9 cellular contexts compared by ENCODE assay signal in the genomic region with DNA sequence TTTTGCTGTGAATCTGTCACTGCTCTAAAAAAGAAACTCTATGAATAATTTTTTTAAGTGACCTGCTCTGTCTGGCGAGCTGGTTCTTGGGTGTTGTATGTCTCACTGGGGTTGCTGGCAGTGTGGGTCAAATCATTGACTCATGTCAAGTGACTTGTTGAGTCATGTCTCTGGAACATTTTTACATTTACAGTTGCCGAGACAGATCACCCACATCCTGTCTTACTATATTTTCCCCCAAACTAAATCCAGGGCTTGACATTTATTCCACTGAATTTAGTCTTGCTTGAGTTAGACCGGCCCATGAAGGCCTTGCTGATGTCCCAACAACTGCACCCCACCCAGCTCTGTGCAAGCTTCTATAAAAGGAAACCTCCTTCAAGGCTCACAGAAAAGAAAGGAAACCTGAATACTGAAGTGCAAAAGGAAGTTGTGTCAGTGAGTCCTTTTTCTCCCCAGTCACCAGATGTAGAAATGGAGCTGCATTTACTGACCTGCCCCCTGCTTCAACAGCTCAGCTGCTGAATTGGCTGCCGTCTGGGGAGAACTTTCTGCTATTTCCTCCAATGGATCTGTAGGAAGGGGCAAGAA.
DNase-seq lines count a peak whose midpoint lies in the region; ATAC-seq and FAIRE-seq lines count a peak whose summit lies in the region.
"Had no signal": no experiment of that assay in that cellular context is flagged by ENCODE, and none has a peak within 500 bp of the region (broad histone marks: within the 10 kb centered on the region; RNA-seq: fewer than 3 reads in every experiment).

No MANE protein-coding gene starts in this region.

- H3K9ac ChIP-seq in BLaER1 = peak overlapping the region; percentile 17; the same call in 1 of the 2 replicates

- H3K27ac Mint-ChIP-seq in T-helper 1 cell treated with Interleukin-12 subunit alpha and Interleukin-12 subunit beta and Interleukin-4 antibody, amounts not matched to agents 30 μg/mL and 1 μg/mL, for 36 hours = peak overlapping the region; percentile 82

- FAIRE-seq in GM19239 (lab: Jason Lieb, UNC) = peak; percentile 37

- peak overlapping the region; percentile 42; the same call in 1 of the 2 replicates for H3K27ac ChIP-seq in BLaER1

- no peak overlapping the region for H3K4me3 ChIP-seq in BLaER1

- no peaks in the 10 kb centered on the region for H3K9me3 Mint-ChIP-seq in T-helper 1 cell treated with Interleukin-12 subunit alpha and Interleukin-12 subunit beta and Interleukin-4 antibody, amounts not matched to agents 30 μg/mL and 1 μg/mL, for 36 hours
- H3K9me3 Mint-ChIP-seq: naive B cell had no signal

- no peaks in the 10 kb centered on the region for H3K27me3 ChIP-seq in BLaER1

- peak; percentile 98 for ATAC-seq in HG03159 (IDR thresholded peaks at IDR 0.05; ENCODE audit: unreplicated experiment)

- H3K9me3 ChIP-seq in BLaER1 = no peaks in the 10 kb centered on the region

- peaks cover 33% of the 10 kb centered on the region for H3K36me3 ChIP-seq in BLaER1

- peak overlapping the region; percentile 69 for H3K4me2 ChIP-seq in BLaER1

- no peaks in the 10 kb centered on the region for H4K20me1 ChIP-seq in BLaER1

- H3K27me3 Mint-ChIP-seq in T-helper 1 cell treated with Interleukin-12 subunit alpha and Interleukin-12 subunit beta and Interleukin-4 antibody, amounts not matched to agents 30 μg/mL and 1 μg/mL, for 36 hours (ENCODE audit: low read depth) = no peaks in the 10 kb centered on the region
- H3K27me3 Mint-ChIP-seq: naive B cell had no signal

- H3K4me1 Mint-ChIP-seq in T-helper 1 cell treated with Interleukin-12 subunit alpha and Interleukin-12 subunit beta and Interleukin-4 antibody, amounts not matched to agents 30 μg/mL and 1 μg/mL, for 36 hours (ENCODE audit: low read depth) = peaks cover 13% of the 10 kb centered on the region

- peaks cover 38% of the 10 kb centered on the region for H3K4me1 ChIP-seq in BLaER1

- no peak overlapping the region for H3K4me3 Mint-ChIP-seq in T-helper 1 cell treated with Interleukin-12 subunit alpha and Interleukin-12 subunit beta and Interleukin-4 antibody, amounts not matched to agents 30 μg/mL and 1 μg/mL, for 36 hours

- H3K36me3 Mint-ChIP-seq in T-helper 1 cell treated with Interleukin-12 subunit alpha and Interleukin-12 subunit beta and Interleukin-4 antibody, amounts not matched to agents 30 μg/mL and 1 μg/mL, for 36 hours (ENCODE audit: low read depth) = no peaks in the 10 kb centered on the region

- DNase-seq in GM19239 (ENCODE audit: insufficient read length, low spot score) = peak; percentile 21
- peak; percentile 98 for DNase-seq in iris pigment epithelial cell (ENCODE audit: low read depth)
- DNase-seq in COLO668 (lab: John Stamatoyannopoulos, UW; ENCODE audit: unreplicated experiment) = no peak
- no peak for DNase-seq in activated gamma-delta T cell treated with Interleukin-2 at 50 U/mL for 16 hours
- no peak for DNase-seq in activated naive CD4-positive, alpha-beta T cell (lab: John Stamatoyannopoulos, UW)
- DNase-seq: naive B cell had no signal

Comparison
In these comparisons a context has a peak if more than half of its experiments do, and no peak if none do; other contexts are left out.
1. DNase-seq: peak in GM19239 (single experiment) and iris pigment epithelial cell (single experiment); none in COLO668 (single experiment), activated gamma-delta T cell treated with Interleukin-2 at 50 U/mL for 16 hours (single experiment) and activated naive CD4-positive, alpha-beta T cell (0 of 4).